13 cellular contexts compared by ENCODE assay signal in the genomic region with DNA sequence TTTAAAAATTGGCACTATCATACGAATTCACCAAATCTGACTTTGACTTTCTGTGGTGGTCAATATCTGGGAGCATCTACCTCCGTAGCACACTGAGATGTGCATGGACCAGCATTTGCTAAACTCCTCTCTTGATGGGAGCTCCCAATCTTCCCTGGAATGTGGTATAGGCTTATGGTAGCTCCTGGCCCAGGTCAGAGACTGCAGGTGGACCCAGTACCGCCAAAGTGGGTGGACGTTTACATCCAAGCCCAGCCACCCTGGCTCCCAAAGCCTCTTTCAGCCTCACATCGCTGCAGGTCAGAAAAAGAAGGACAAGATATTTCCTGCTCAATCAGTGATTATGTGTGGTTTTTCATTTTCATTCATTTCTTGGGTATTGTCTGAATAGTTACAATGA. TPM values are rescaled to one million over a fixed set of nuclear protein-coding genes. Genes with fewer than 3 reads are reported as not detected.
A peak's percentile ranks its signal among the peaks of the same experiment; 100 is the strongest.
DNase-seq lines count a peak whose midpoint lies in the region; ATAC-seq and TF ChIP-seq lines count a peak whose summit lies in the region.
"Had no signal": no experiment of that assay in that cellular context is flagged by ENCODE, and none has a peak within 500 bp of the region (broad histone marks: within the 10 kb centered on the region; RNA-seq: fewer than 3 reads in every experiment).

No MANE protein-coding gene starts in this region.

- no peak overlapping the region for H2AFZ ChIP-seq in GM23338
- H2AFZ ChIP-seq in neural progenitor cell (replicated peaks): no peak overlapping the region
- H2AFZ ChIP-seq: GM23248 had no signal

- H3K27ac Mint-ChIP-seq in GM23338 (no peak overlapping the region), endodermal cell (no peak overlapping the region), neural progenitor cell (peak overlapping the region; percentile 64)
- H3K27ac Mint-ChIP-seq in activated naive CD4-positive, alpha-beta T cell treated with anti-CD3 and anti-CD28 coated beads, Interleukin-2, amount 50 U/mL, for 72 hours: no peak overlapping the region
- H3K27ac Mint-ChIP-seq: CD14-positive monocyte; CD8-positive, alpha-beta T cell had no signal

- H3K9me2 ChIP-seq in GM23338 (ENCODE audit: insufficient read depth): 0 out of 2 replicates have a peak, but pooled peaks cover 3% of the 10 kb centered on the region

- TF ChIP-seq CTCF in GM23338 (conservative IDR thresholded peaks at IDR 0.05; ENCODE audit: low read depth in 2 of 2): no peak
- no peak for TF ChIP-seq CTCF in endodermal cell (conservative IDR thresholded peaks at IDR 0.05)
- no peak for TF ChIP-seq CTCF in neural progenitor cell (IDR thresholded peaks at IDR 0.05)

- H3K27me3 ChIP-seq in GM23338 (ENCODE audit: insufficient read depth): no peaks in the 10 kb centered on the region
- no peaks in the 10 kb centered on the region for H3K27me3 ChIP-seq in endodermal cell (ENCODE audit: control insufficient read depth, insufficient read depth, low read length, poor library complexity, severe bottlenecking)
- H3K27me3 ChIP-seq in neural progenitor cell: no peaks in the 10 kb centered on the region
- H3K27me3 ChIP-seq: BE2C had no signal

- peaks cover 9% of the 10 kb centered on the region for H3K4me1 ChIP-seq in GM23338 (ENCODE audit: insufficient read depth)
- H3K4me1 ChIP-seq in endodermal cell (ENCODE audit: control insufficient read depth, insufficient read depth, low read length): peaks cover 2% of the 10 kb centered on the region
- H3K4me1 ChIP-seq in neural progenitor cell: peaks cover 20% of the 10 kb centered on the region
- H3K4me1 ChIP-seq: BE2C had no signal

- no peaks in the 10 kb centered on the region; the same call in 2 of the 3 replicates for H3K9me3 Mint-ChIP-seq in GM23338
- H3K9me3 Mint-ChIP-seq in endodermal cell: no peaks in the 10 kb centered on the region
- H3K9me3 Mint-ChIP-seq in neural progenitor cell: peaks cover 12% of the 10 kb centered on the region
- no peaks in the 10 kb centered on the region for H3K9me3 Mint-ChIP-seq in activated naive CD4-positive, alpha-beta T cell treated with anti-CD3 and anti-CD28 coated beads, Interleukin-2, amount 50 U/mL, for 72 hours
- H3K9me3 Mint-ChIP-seq: CD8-positive, alpha-beta T cell had no signal

- H3K9ac ChIP-seq in endodermal cell (ENCODE audit: extremely low read depth, low read length, poor library complexity, severe bottlenecking): no peak overlapping the region
- H3K9ac ChIP-seq in neural progenitor cell: no peak overlapping the region
- H3K9ac ChIP-seq: GM23248 had no signal

- H3K79me2 ChIP-seq in GM23338 (replicated peaks; ENCODE audit: insufficient read depth) (no peaks in the 10 kb centered on the region), neural progenitor cell (ENCODE audit: low read depth) (no peaks in the 10 kb centered on the region)

- H3F3A ChIP-seq in GM23338 (replicated peaks; ENCODE audit: low read depth) (no peaks in the 10 kb centered on the region), neural progenitor cell (ENCODE audit: low read depth) (peaks cover 11% of the 10 kb centered on the region)

- peak overlapping the region; percentile 3; the same call in 1 of the 2 replicates for H3K4me2 ChIP-seq in GM23338
- peak overlapping the region; percentile 50 for H3K4me2 ChIP-seq in neural progenitor cell

- H3K36me3 ChIP-seq in GM23338 (ENCODE audit: insufficient read depth) (no peaks in the 10 kb centered on the region), endodermal cell (ENCODE audit: control insufficient read depth, insufficient read depth, low read length) (no peaks in the 10 kb centered on the region), neural progenitor cell (no peaks in the 10 kb centered on the region)
- H3K36me3 ChIP-seq: BE2C had no signal

- no peaks in the 10 kb centered on the region for H3K9me3 ChIP-seq in endodermal cell (ENCODE audit: control insufficient read depth, low read length)
- H3K9me3 ChIP-seq in neural progenitor cell (ENCODE audit: low read depth): no peaks in the 10 kb centered on the region
- H3K9me3 ChIP-seq: BE2C had no signal

- H3K27me3 Mint-ChIP-seq in GM23338 (ENCODE audit: insufficient read depth, low read depth, poor library complexity): peaks cover 2% of the 10 kb centered on the region
- no peaks in the 10 kb centered on the region for H3K27me3 Mint-ChIP-seq in endodermal cell (ENCODE audit: insufficient read depth)
- peaks cover 20% of the 10 kb centered on the region for H3K27me3 Mint-ChIP-seq in neural progenitor cell (ENCODE audit: insufficient read depth, low read depth)

- no peak overlapping the region for H3K4me3 ChIP-seq in GM23338
- H3K4me3 ChIP-seq in endodermal cell (ENCODE audit: low read length): no peak overlapping the region
- no peak overlapping the region for H3K4me3 ChIP-seq in neural progenitor cell
- H3K4me3 ChIP-seq: GM23248 had no signal

- H4K20me1 ChIP-seq in GM23338 (replicated peaks; ENCODE audit: insufficient read depth): no peaks in the 10 kb centered on the region
- H4K20me1 ChIP-seq in neural progenitor cell (ENCODE audit: low read depth): no peaks in the 10 kb centered on the region

- 86 to 88% methylated on average over 2 to 5 of the region's 5 CpGs for WGBS in endodermal cell (ENCODE audit: insufficient coverage in 1 of 2, insufficient read length in 1 of 2), 2 experiments

- H3K4me3 Mint-ChIP-seq in GM23338 (no peak overlapping the region), endodermal cell (no peak overlapping the region), neural progenitor cell (no peak overlapping the region)
- H3K4me3 Mint-ChIP-seq: CD14-positive monocyte; CD8-positive, alpha-beta T cell had no signal

- no peaks in the 10 kb centered on the region for H3K36me3 Mint-ChIP-seq in GM23338 (ENCODE audit: low read depth)
- H3K36me3 Mint-ChIP-seq in endodermal cell (ENCODE audit: low read depth): no peaks in the 10 kb centered on the region
- H3K36me3 Mint-ChIP-seq in neural progenitor cell: no peaks in the 10 kb centered on the region
- H3K36me3 Mint-ChIP-seq in activated naive CD4-positive, alpha-beta T cell treated with anti-CD3 and anti-CD28 coated beads, Interleukin-2, amount 50 U/mL, for 72 hours: no peaks in the 10 kb centered on the region
- H3K36me3 Mint-ChIP-seq: CD14-positive monocyte; CD8-positive, alpha-beta T cell had no signal

- ATAC-seq in GM23338: no peak
- ATAC-seq in stimulated activated naive CD8-positive, alpha-beta T cell treated with anti-CD3 and anti-CD28 coated beads, Interleukin-15, Interleukin-2, amounts not matched to agents 100 U/mL and 50 U/mL, for 24 hours: no peak
- ATAC-seq in activated naive CD4-positive, alpha-beta T cell treated with anti-CD3 and anti-CD28 coated beads, Interleukin-2, amount 50 U/mL, for 72 hours: no peak
- ATAC-seq: CD8-positive, alpha-beta T cell had no signal

- DNase-seq in activated CD8-positive, alpha-beta memory T cell treated with anti-CD3 and anti-CD28 coated beads, Interleukin-2, amount 50 U/mL, for 48 hours: peak; percentile 10
- no peak for DNase-seq in activated CD8-positive, alpha-beta memory T cell treated with anti-CD3 and anti-CD28 coated beads, Interleukin-2, amount 50 U/mL, for 4 hours
- DNase-seq in GM23338 (ENCODE audit: low spot score): no peak
- peak; percentile 34 for DNase-seq in endodermal cell
- no peak for DNase-seq in neural progenitor cell (ENCODE audit: low spot score)
- DNase-seq in stimulated activated naive CD8-positive, alpha-beta T cell treated with anti-CD3 and anti-CD28 coated beads, Interleukin-15, Interleukin-2, amounts not matched to agents 100 U/mL and 50 U/mL, for 24 hours: no peak
- no peak for DNase-seq in stimulated activated CD8-positive, alpha-beta memory T cell treated with anti-CD3 and anti-CD28 coated beads, Interleukin-4, amount 100 ng/mL, for 48 hours
- no peak for DNase-seq in activated naive CD4-positive, alpha-beta T cell treated with anti-CD3 and anti-CD28 coated beads, Interleukin-2, amount 50 U/mL, for 72 hours (ENCODE audit: low spot score in 2 of 2)
- DNase-seq: BE2C, COR-L47, GM23248 had no signal

- no peak overlapping the region for H3K27ac ChIP-seq in GM23338 (ENCODE audit: low read depth)
- H3K27ac ChIP-seq in endodermal cell (ENCODE audit: low read depth, low read length): no peak overlapping the region
- H3K27ac ChIP-seq in neural progenitor cell: no peak overlapping the region
- H3K27ac ChIP-seq: GM23248 had no signal

- H3K4me1 Mint-ChIP-seq in GM23338 (peaks cover 15% of the 10 kb centered on the region), endodermal cell (peaks cover 25% of the 10 kb centered on the region), neural progenitor cell (peaks cover 36% of the 10 kb centered on the region)
- H3K4me1 Mint-ChIP-seq: CD14-positive monocyte had no signal

TF ChIP-seq in GM23338, 12 proteins besides CTCF, POLR2A, EP300 and RAD21 (continues in another document):
- TF ChIP-seq EZH2 (IDR thresholded peaks at IDR 0.05; ENCODE audit: low read depth, unreplicated experiment): no peak
- no peak for TF ChIP-seq EZH2phosphoT487 (IDR thresholded peaks at IDR 0.05; ENCODE audit: unreplicated experiment)

RNA-seq across cellular contexts. Expression of a gene that starts 43.1 kb away (rescaled TPM):
- total RNA-seq in GM23338 (2014; rRNA removed; shearing (Covaris generic)): 1.6 and 2.1 TPM in 2 replicates
- 2.3 and 2.5 TPM in 2 replicates for polyA plus RNA-seq in GM23338 (2016; fragmentation: Nextera tagmentation; extraction: Ambion mirVana)
- total RNA-seq in endodermal cell (1 to 10 TPM; 7.0 to 9.5 TPM), neural progenitor cell (ENCODE audit: low replicate concordance) (3.3 and 5.3 TPM in 2 replicates)
- 32.4 TPM for polyA plus RNA-seq in endodermal cell (2013, experiment 1 of 2)
- 20.2 TPM for polyA plus RNA-seq in endodermal cell (2013, experiment 2 of 2)
- 1 to 10 TPM; 1.4 to 2.1 TPM for total RNA-seq in activated naive CD4-positive, alpha-beta T cell treated with anti-CD3 and anti-CD28 coated beads, Interleukin-2, amount 50 U/mL, for 72 hours
- total RNA-seq: GM23248 had no signal
- polyA plus RNA-seq: CD14-positive monocyte, GM23248 had no signal

Comparison
In these comparisons a context has a peak if more than half of its experiments do, and no peak if none do; other contexts are left out.
1. DNase-seq: peak in activated CD8-positive, alpha-beta memory T cell treated with anti-CD3 and anti-CD28 coated beads, Interleukin-2, amount 50 U/mL, for 48 hours (single experiment) and endodermal cell (single experiment); none in activated CD8-positive, alpha-beta memory T cell treated with anti-CD3 and anti-CD28 coated beads, Interleukin-2, amount 50 U/mL, for 4 hours (single experiment), GM23338 (single experiment), neural progenitor cell (single experiment), stimulated activated naive CD8-positive, alpha-beta T cell treated with anti-CD3 and anti-CD28 coated beads, Interleukin-15, Interleukin-2, amounts not matched to agents 100 U/mL and 50 U/mL, for 24 hours (single experiment), stimulated activated CD8-positive, alpha-beta memory T cell treated with anti-CD3 and anti-CD28 coated beads, Interleukin-4, amount 100 ng/mL, for 48 hours (single experiment) and activated naive CD4-positive, alpha-beta T cell treated with anti-CD3 and anti-CD28 coated beads, Interleukin-2, amount 50 U/mL, for 72 hours (0 of 2).